Comparison of ENCODE assay signal across 8 cellular contexts in genomic region chr20:41029150-41029872, GRCh38. TPM values are rescaled to one million over a fixed set of nuclear protein-coding genes. Genes with fewer than 3 reads are reported as not detected.
DNase-seq lines count a peak whose midpoint lies in the region; ATAC-seq and TF ChIP-seq lines count a peak whose summit lies in the region.

No MANE protein-coding gene starts in this region.

- CTCF ChIA-PET in mammary epithelial cell (lab: Charles Lee; ENCODE audit: low non-redundant PET): no interaction called here

- H3K36me3 Mint-ChIP-seq in stimulated activated effector memory CD8-positive, alpha-beta T cell treated with anti-CD3 and anti-CD28 coated beads, Interleukin-12 subunit alpha, Interleukin-12 subunit beta, amount 100 ng/mL, for 72 hours: peaks cover 59% of the 10 kb centered on the region

- peak; percentile 16 for ATAC-seq in GM19397 (IDR thresholded peaks at IDR 0.05; ENCODE audit: unreplicated experiment)
- peak; percentile 29 for ATAC-seq in stimulated activated effector memory CD8-positive, alpha-beta T cell treated with anti-CD3 and anti-CD28 coated beads, Interleukin-12 subunit alpha, Interleukin-12 subunit beta, amount 100 ng/mL, for 72 hours

- WGBS in mammary epithelial cell (ENCODE audit: low coverage, missing lambda C conversion rate): under 1% methylated on average over 13 of the region's 68 CpGs

- H3K36me3 ChIP-seq in mammary epithelial cell (ENCODE audit: insufficient read depth, low read length) (peaks cover 4% of the 10 kb centered on the region), kidney epithelial cell (ENCODE audit: control insufficient read depth, insufficient read depth, low read length) (no peaks in the 10 kb centered on the region)

- no peaks in the 10 kb centered on the region for H3K9me3 Mint-ChIP-seq in stimulated activated effector memory CD8-positive, alpha-beta T cell treated with anti-CD3 and anti-CD28 coated beads, Interleukin-12 subunit alpha, Interleukin-12 subunit beta, amount 100 ng/mL, for 72 hours

- H4K20me1 ChIP-seq in mammary epithelial cell (ENCODE audit: insufficient read depth, low read length): no peaks in the 10 kb centered on the region

- in situ Hi-C loops in mammary epithelial cell (cut with MboI; ENCODE audit: low sequenced_read_pairs in 2 of 2): no loop called here

- H3K27ac ChIP-seq in mammary epithelial cell (ENCODE audit: insufficient read depth, low read depth, low read length): peak overlapping the region; percentile 93

- H3K4me1 ChIP-seq in mammary epithelial cell (ENCODE audit: insufficient read depth, low read length): peaks cover 30% of the 10 kb centered on the region

- peak overlapping the region; percentile 87 for H3K9ac ChIP-seq in mammary epithelial cell (ENCODE audit: insufficient read depth, low read length)

- H3K79me2 ChIP-seq in mammary epithelial cell (ENCODE audit: insufficient read depth, low read length): peaks cover 57% of the 10 kb centered on the region

- intact Hi-C loops in mammary epithelial cell (cut with micrococcal nuclease): no loop called here

- H3K27me3 ChIP-seq in mammary epithelial cell (ENCODE audit: insufficient read depth, low read length): no peaks in the 10 kb centered on the region
- no peaks in the 10 kb centered on the region for H3K27me3 ChIP-seq in kidney epithelial cell (ENCODE audit: control insufficient read depth, insufficient read depth, low read length)

- BruUV-seq in mammary epithelial cell (replicated peaks; lab: Mats Ljungman, UMichigan): no TSS peak

- H2AFZ ChIP-seq in mammary epithelial cell (ENCODE audit: low read depth, low read length): peak overlapping the region; percentile 60

- peak in 9 of 14 donors; percentile 24 to 68 (median 58) for DNase-seq in C1 segment of cervical spinal cord (lab: John Stamatoyannopoulos, UW)
- peak; percentile 54 for DNase-seq in HPDE6-E6E7 (ENCODE audit: extremely low spot score)
- DNase-seq in T-helper 1 cell: peak in 4 of 5 donors; percentile 18 to 27 (median 20)
- DNase-seq in mammary epithelial cell: no peak
- no peak for DNase-seq in kidney epithelial cell (ENCODE audit: low read depth)
- peak; percentile 46 to 79 for DNase-seq in stimulated activated effector memory CD8-positive, alpha-beta T cell treated with anti-CD3 and anti-CD28 coated beads, Interleukin-12 subunit alpha, Interleukin-12 subunit beta, amount 100 ng/mL, for 72 hours (ENCODE audit: low spot score in 2 of 2)
- DNase-seq in 8988T: no peak

- no peaks in the 10 kb centered on the region for H3K9me3 ChIP-seq in mammary epithelial cell (replicated peaks; ENCODE audit: insufficient read depth, low read length)

- TF ChIP-seq CTCF in mammary epithelial cell (conservative IDR thresholded peaks at IDR 0.05 in 1 of 2, IDR thresholded peaks at IDR 0.05 in 1 of 2; ENCODE audit: extremely low read depth in 1 of 2, insufficient read depth in 1 of 2, low read depth in 1 of 2, low read length in 2 of 2) (no peak), kidney epithelial cell (IDR thresholded peaks at IDR 0.05; ENCODE audit: insufficient read depth, low read length, poor library complexity, severe bottlenecking) (no peak)

- H3K4me2 ChIP-seq in mammary epithelial cell (ENCODE audit: insufficient read depth, low read depth, low read length): peak overlapping the region; percentile 94

- H3K27ac Mint-ChIP-seq in stimulated activated effector memory CD8-positive, alpha-beta T cell treated with anti-CD3 and anti-CD28 coated beads, Interleukin-12 subunit alpha, Interleukin-12 subunit beta, amount 100 ng/mL, for 72 hours: peak overlapping the region; percentile 99

- H3K4me1 Mint-ChIP-seq in stimulated activated effector memory CD8-positive, alpha-beta T cell treated with anti-CD3 and anti-CD28 coated beads, Interleukin-12 subunit alpha, Interleukin-12 subunit beta, amount 100 ng/mL, for 72 hours: peaks cover 53% of the 10 kb centered on the region

- peak overlapping the region; percentile 93 for H3K4me3 Mint-ChIP-seq in stimulated activated effector memory CD8-positive, alpha-beta T cell treated with anti-CD3 and anti-CD28 coated beads, Interleukin-12 subunit alpha, Interleukin-12 subunit beta, amount 100 ng/mL, for 72 hours

- dilution Hi-C loops in mammary epithelial cell (cut with HindIII; ENCODE audit: low sequenced_read_pairs): no loop called here

- H3K4me3 ChIP-seq in mammary epithelial cell (replicated peaks in 1 of 3; ENCODE audit: insufficient read depth in 1 of 3, low read depth in 2 of 3, low read length in 3 of 3) (peak overlapping the region; percentile 92 to 98 (median 97)), kidney epithelial cell (ENCODE audit: low read depth, low read length) (peak overlapping the region; percentile 97)

RNA-seq across cellular contexts. Expression of gene TOP1, which starts 0.7 kb away (rescaled TPM):
- total RNA-seq in mammary epithelial cell: 10 to 100 TPM; 13.2 to 92.0 TPM
- polyA plus RNA-seq in mammary epithelial cell: 10.6 TPM
- 21.7 TPM for polyA minus RNA-seq in mammary epithelial cell
- total RNA-seq in kidney epithelial cell: 29.2 and 38.0 TPM in 2 replicates

Comparison
In these comparisons a context has a peak if more than half of its experiments do, and no peak if none do; other contexts are left out.
1. DNase-seq: peak in C1 segment of cervical spinal cord (9 of 14), HPDE6-E6E7 (single experiment), T-helper 1 cell (4 of 5) and stimulated activated effector memory CD8-positive, alpha-beta T cell treated with anti-CD3 and anti-CD28 coated beads, Interleukin-12 subunit alpha, Interleukin-12 subunit beta, amount 100 ng/mL, for 72 hours (2 of 2); none in mammary epithelial cell (single experiment), kidney epithelial cell (single experiment) and 8988T (single experiment).